In genomic region chr3:150759319-150759718, GRCh38 we compare ENCODE assay signal across 12 cellular contexts. TPM values are rescaled to one million over a fixed set of nuclear protein-coding genes. Genes with fewer than 3 reads are reported as not detected.
DNase-seq lines count a peak whose midpoint lies in the region; ATAC-seq and TF ChIP-seq lines count a peak whose summit lies in the region.
"Had no signal": no experiment of that assay in that cellular context is flagged by ENCODE, and none has a peak within 500 bp of the region (broad histone marks: within the 10 kb centered on the region; RNA-seq: fewer than 3 reads in every experiment).

No MANE protein-coding gene starts in this region.

- H3K9me3 ChIP-seq in GM23248 (ENCODE audit: low read depth) (no peaks in the 10 kb centered on the region), OCI-LY7 (ENCODE audit: low read length) (no peaks in the 10 kb centered on the region), skeletal muscle satellite cell (replicated peaks; ENCODE audit: low read length) (no peaks in the 10 kb centered on the region)

- intact Hi-C loops in OCI-LY7 (cut with micrococcal nuclease; ENCODE audit: unreplicated experiment) (no loop called here), head of caudate nucleus (cut with DNase I) (no loop called here)

- H3K4me1 Mint-ChIP-seq in effector memory CD8-positive, alpha-beta T cell (ENCODE audit: low read depth in 2 of 2) = peaks cover 30 to 58% of the 10 kb centered on the region in 2 donors

- H2AFZ ChIP-seq in GM23248 = no peak overlapping the region
- H2AFZ ChIP-seq in OCI-LY7 (ENCODE audit: low read length) = no peak overlapping the region

- H3K4me3 Mint-ChIP-seq in effector memory CD8-positive, alpha-beta T cell = peak overlapping the region; percentile 93 to 98
- H3K4me3 Mint-ChIP-seq: H9 had no signal

- no peaks in the 10 kb centered on the region for H3K9me2 ChIP-seq in GM23248 (ENCODE audit: insufficient read depth)
- no peaks in the 10 kb centered on the region for H3K9me2 ChIP-seq in OCI-LY7 (ENCODE audit: insufficient read depth, low read length)

- CTCF ChIA-PET in OCI-LY7 (lab: Charles Lee; ENCODE audit: unreplicated experiment) = interaction anchor here (1.1 kb wide), 1 partner anchor 35 kb away, joined by 3 read pairs; no protein-coding TSS in a partner anchor

- peaks cover 81% of the 10 kb centered on the region for H3K79me2 ChIP-seq in GM23248 (ENCODE audit: insufficient read depth)
- peaks cover 24% of the 10 kb centered on the region; the same call in 1 of the 2 replicates for H3K79me2 ChIP-seq in OCI-LY7 (ENCODE audit: insufficient read depth, low read depth, low read length)

- H3K4me3 ChIP-seq in GM23248 = peak overlapping the region; percentile 87
- H3K4me3 ChIP-seq in OCI-LY7 (ENCODE audit: low read depth, low read length, poor library complexity, severe bottlenecking) = no peak overlapping the region
- H3K4me3 ChIP-seq in skeletal muscle satellite cell (ENCODE audit: low read length) = no peak overlapping the region

- H3K4me2 ChIP-seq in GM23248 (ENCODE audit: unreplicated experiment) = peak overlapping the region; percentile 94
- peak overlapping the region; percentile 96 for H3K4me2 ChIP-seq in OCI-LY7 (ENCODE audit: low read length)
- peak overlapping the region; percentile 86 for H3K4me2 ChIP-seq in skeletal muscle satellite cell (ENCODE audit: low read length)

- no TSS peak for BruUV-seq in OCI-LY7 (replicated peaks; lab: Mats Ljungman, UMichigan)

- H4K20me1 ChIP-seq in GM23248 (ENCODE audit: insufficient read depth) (no peaks in the 10 kb centered on the region; the same call in 1 of the 2 replicates), OCI-LY7 (ENCODE audit: insufficient read depth, low read length) (peaks cover 25% of the 10 kb centered on the region)

- H3K27me3 ChIP-seq in GM23248 (replicated peaks; ENCODE audit: insufficient read depth) (no peaks in the 10 kb centered on the region), skeletal muscle satellite cell (ENCODE audit: control insufficient read depth, insufficient read depth, low read length) (no peaks in the 10 kb centered on the region)

- POLR2A ChIA-PET in OCI-LY7 (lab: Charles Lee) = interaction anchor here (0.7 to 1.5 kb wide), 8 partner anchors 9 to 335 kb away, joined by 3 to 7 read pairs (median 3); no protein-coding TSS in a partner anchor

- H3K27ac ChIP-seq in GM23248 = peak overlapping the region; percentile 24
- H3K27ac ChIP-seq in OCI-LY7 (ENCODE audit: low read depth, low read length, poor library complexity, severe bottlenecking) = no peak overlapping the region

- H3K36me3 ChIP-seq in GM23248 (ENCODE audit: low read depth) (no peaks in the 10 kb centered on the region), OCI-LY7 (ENCODE audit: insufficient read depth, low read length) (peaks cover 5% of the 10 kb centered on the region; the same call in 1 of the 2 replicates), skeletal muscle satellite cell (ENCODE audit: insufficient read depth, low read length) (peaks cover 16% of the 10 kb centered on the region)

- 69% methylated on average over 3 of the region's 3 CpGs for WGBS in GM23248 (ENCODE audit: low coverage in 1 of 2, low lambda C conversion rate in 2 of 2, missing lambda C conversion rate in 2 of 2), 2 experiments

- H3K36me3 Mint-ChIP-seq in effector memory CD8-positive, alpha-beta T cell (ENCODE audit: insufficient read depth) = peaks cover 41% of the 10 kb centered on the region

- H3K27ac Mint-ChIP-seq in effector memory CD8-positive, alpha-beta T cell = peak overlapping the region; percentile 97

- H3F3A ChIP-seq in GM23248 (ENCODE audit: insufficient read depth) = peaks cover 14% of the 10 kb centered on the region

- H3K9ac ChIP-seq in GM23248 = peak overlapping the region; percentile 91; the same call in 1 of the 2 replicates
- no peak overlapping the region for H3K9ac ChIP-seq in skeletal muscle satellite cell (ENCODE audit: low read depth, low read length)

- DNase-seq in GM23248 = peak; percentile 61
- no peak for DNase-seq in OCI-LY7 (ENCODE audit: low spot score)
- DNase-seq in effector memory CD8-positive, alpha-beta T cell = no peak
- DNase-seq in head of caudate nucleus = no peak
- no peak for DNase-seq in KBM-7
- DNase-seq: activated CD4-positive, alpha-beta T cell treated with anti-CD3 and anti-CD28 coated beads, Interleukin-2, amount 50 U/mL, for 48 hours; cerebellar nuclear complex; H9; NCI-H187 had no signal

- no peaks in the 10 kb centered on the region for H3K27me3 Mint-ChIP-seq in effector memory CD8-positive, alpha-beta T cell

- H3K9me3 Mint-ChIP-seq in effector memory CD8-positive, alpha-beta T cell = no peaks in the 10 kb centered on the region
- H3K9me3 Mint-ChIP-seq: H9 had no signal

- in situ Hi-C loops in GM23248 (cut with MboI) = no loop called here
- in situ Hi-C loops in KBM-7 (cut with MboI; ENCODE audit: low pct_unique_long_range_greater_than_20kb, low sequenced_read_pairs) = no loop called here

- no peak for ATAC-seq in effector memory CD8-positive, alpha-beta T cell (replicated peaks)
- ATAC-seq in HG02973 (IDR thresholded peaks at IDR 0.05; ENCODE audit: unreplicated experiment) = no peak

- TF ChIP-seq CTCF in OCI-LY7 (conservative IDR thresholded peaks at IDR 0.05; ENCODE audit: low read length) = no peak

- peaks cover 38% of the 10 kb centered on the region for H3K4me1 ChIP-seq in GM23248 (ENCODE audit: insufficient read depth)
- peaks cover 38% of the 10 kb centered on the region for H3K4me1 ChIP-seq in OCI-LY7 (ENCODE audit: insufficient read depth, low read length, poor library complexity, severe bottlenecking)
- H3K4me1 ChIP-seq in skeletal muscle satellite cell (ENCODE audit: control insufficient read depth, insufficient read depth, low read length) = peaks cover 10% of the 10 kb centered on the region

RNA-seq across cellular contexts. Expression of gene SIAH2, which starts 3.6 kb away (rescaled TPM):
- total RNA-seq in GM23248 (2014; rRNA removed; shearing (Covaris generic)) = 37.4 and 84.7 TPM in 2 replicates
- polyA plus RNA-seq in GM23248 (2016; fragmentation: Nextera tagmentation; extraction: Ambion mirVana) = 27.2 and 29.3 TPM in 2 replicates
- 22.2 and 22.7 TPM in 2 replicates for total RNA-seq in OCI-LY7 (2014; rRNA removed; shearing (Covaris generic))
- total RNA-seq in OCI-LY7 (2022) = 23.5 and 29.1 TPM in 2 replicates
- total RNA-seq in skeletal muscle satellite cell (2012; rRNA removed) = 17.5 and 22.5 TPM in 2 replicates

RNA-seq across cellular contexts. Expression of gene ERICH6, which starts 55.6 kb away (rescaled TPM):
- total RNA-seq in GM23248 (2014; rRNA removed; shearing (Covaris generic)) = not detected in 2 replicates
- polyA plus RNA-seq in GM23248 (2016; fragmentation: Nextera tagmentation; extraction: Ambion mirVana) = 0.13 TPM in 1 of 2 replicates, not detected in the other
- 0.41 TPM in 1 of 2 replicates, not detected in the other for total RNA-seq in OCI-LY7 (2014; rRNA removed; shearing (Covaris generic))
- 0.38 TPM in 1 of 2 replicates, not detected in the other for total RNA-seq in OCI-LY7 (2022)
- 0.22 TPM in 1 of 2 replicates, not detected in the other for total RNA-seq in skeletal muscle satellite cell (2012; rRNA removed)
- total RNA-seq: H9, subcutaneous adipose tissue had no signal
